Comparison of ENCODE assay signal across 25 cellular contexts in genomic region chr16:85643631-85644030, GRCh38. TPM values are rescaled to one million over a fixed set of nuclear protein-coding genes. Genes with fewer than 3 reads are reported as not detected.
"Had no signal": no experiment of that assay in that cellular context is flagged by ENCODE, and none has a peak within 500 bp of the region (broad histone marks: within the 10 kb centered on the region; RNA-seq: fewer than 3 reads in every experiment).

No MANE protein-coding gene starts in this region.

- H3K27ac ChIP-seq: ascending aorta, cardiac muscle cell, right lobe of liver, upper lobe of right lung had no signal

- DNase-seq: activated CD4-positive, alpha-beta memory T cell treated with anti-CD3 and anti-CD28 coated beads for 36 hours; activated CD4-positive, alpha-beta T cell treated with anti-CD3 and anti-CD28 coated beads, Interleukin-2, amount 10 ng/mL, durations not matched to agents 24 days and 14 days; activated CD4-positive, CD25-positive, alpha-beta regulatory T cell treated with anti-CD3 and anti-CD28 coated beads, Interleukin-2, amount 50 U/mL, for 72 hours; activated CD8-positive, alpha-beta memory T cell treated with anti-CD3 and anti-CD28 coated beads, Interleukin-2, amount 50 U/mL, for 4 hours; activated gamma-delta T cell; activated naive CD4-positive, alpha-beta T cell treated with anti-CD3 and anti-CD28 coated beads, Interleukin-2, amount 10 ng/mL, durations not matched to agents 7 days and 5 days; activated naive CD8-positive, alpha-beta T cell treated with anti-CD3 and anti-CD28 coated beads, Interleukin-2, amount 10 ng/mL, durations not matched to agents 7 days and 5 days; activated T-cell treated with anti-CD3 and anti-CD28 coated beads, Interleukin-2, amount 50 U/mL, for 1 hour; dermis blood vessel endothelial cell; effector CD8-positive, alpha-beta T cell; erythroblast; head of caudate nucleus; hippocampal formation; midbrain; naive thymus-derived CD8-positive, alpha-beta T cell; right lobe of liver; stimulated activated CD4-positive, alpha-beta T cell treated with anti-CD3 and anti-CD28 coated beads, Interleukin-12 subunit alpha, Interleukin-12 subunit beta, amount 100 ng/mL, for 4 hours; stimulated activated CD4-positive, alpha-beta T cell treated with anti-CD3 and anti-CD28 coated beads, Interleukin-4, amount 100 ng/mL, for 1 hour; T-helper 17 cell; T1000; upper lobe of right lung had no signal

- ATAC-seq: naive thymus-derived CD8-positive, alpha-beta T cell; right lobe of liver; stimulated activated effector memory CD8-positive, alpha-beta T cell treated with anti-CD3 and anti-CD28 coated beads, Interleukin-12 subunit alpha, Interleukin-12 subunit beta, amount 100 ng/mL, for 72 hours; T-helper 17 cell; upper lobe of right lung had no signal

- H3K4me3 ChIP-seq: ascending aorta, cardiac muscle cell, right lobe of liver, upper lobe of right lung had no signal

- H3K36me3 ChIP-seq: cardiac muscle cell, right lobe of liver had no signal

- FAIRE-seq: keratinocyte had no signal

- H3K9me3 ChIP-seq: ascending aorta, right lobe of liver, upper lobe of right lung had no signal

- H3K27me3 ChIP-seq: ascending aorta, cardiac muscle cell, right lobe of liver, upper lobe of right lung had no signal

RNA-seq across cellular contexts. Expression of gene GINS2, which starts 45.1 kb away (rescaled TPM):
- total RNA-seq: ascending aorta had no signal
